1 cellular context compared by ENCODE assay signal in the genomic region with DNA sequence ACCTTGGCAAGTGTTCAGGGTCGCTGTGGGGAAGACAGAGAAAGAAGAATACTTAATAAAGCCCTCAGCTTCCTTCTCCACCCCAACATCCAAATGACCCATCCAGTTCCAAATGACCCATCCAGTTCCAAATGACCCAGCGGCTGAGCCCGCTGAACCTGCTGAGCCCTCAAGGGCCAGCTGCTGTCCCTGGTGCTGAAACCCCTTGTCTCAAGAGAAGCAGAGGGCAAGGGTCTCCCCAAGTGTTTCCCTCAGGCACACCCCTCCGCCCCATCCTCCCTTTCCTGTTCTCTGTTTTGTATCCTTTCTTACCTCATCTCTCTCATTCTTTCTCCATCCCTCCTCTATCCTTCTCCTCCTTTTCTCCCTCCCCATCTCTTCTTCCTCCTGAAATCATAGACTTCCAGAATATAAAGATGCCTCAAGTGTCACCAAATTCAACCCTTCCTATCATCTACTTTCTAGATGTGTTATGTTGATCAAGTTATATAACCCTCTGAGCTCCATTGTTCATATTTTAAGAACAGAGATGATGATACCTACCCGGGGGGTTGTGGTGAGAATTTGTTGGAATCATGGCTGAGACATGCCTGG.
TF ChIP-seq lines count a peak whose summit lies in the region.

No MANE protein-coding gene starts in this region.

TF ChIP-seq in K562, 482 proteins besides CTCF, POLR2A, EP300 and RAD21 (continued from another document and continues in another):
- TF ChIP-seq TOE1 (IDR thresholded peaks at IDR 0.05; ENCODE audit: borderline replicate concordance), result no peak
- TF ChIP-seq TOE1 (CRISPR knock-in tag; IDR thresholded peaks at IDR 0.05; ENCODE audit: borderline replicate concordance, low read depth), result no peak
- TF ChIP-seq, protein P1, sequence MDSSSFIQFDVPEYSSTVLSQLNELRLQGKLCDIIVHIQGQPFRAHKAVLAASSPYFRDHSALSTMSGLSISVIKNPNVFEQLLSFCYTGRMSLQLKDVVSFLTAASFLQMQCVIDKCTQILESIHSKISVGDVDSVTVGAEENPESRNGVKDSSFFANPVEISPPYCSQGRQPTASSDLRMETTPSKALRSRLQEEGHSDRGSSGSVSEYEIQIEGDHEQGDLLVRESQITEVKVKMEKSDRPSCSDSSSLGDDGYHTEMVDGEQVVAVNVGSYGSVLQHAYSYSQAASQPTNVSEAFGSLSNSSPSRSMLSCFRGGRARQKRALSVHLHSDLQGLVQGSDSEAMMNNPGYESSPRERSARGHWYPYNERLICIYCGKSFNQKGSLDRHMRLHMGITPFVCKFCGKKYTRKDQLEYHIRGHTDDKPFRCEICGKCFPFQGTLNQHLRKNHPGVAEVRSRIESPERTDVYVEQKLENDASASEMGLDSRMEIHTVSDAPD (CRISPR knock-in tag; IDR thresholded peaks at IDR 0.05), result no peak
- no peak for TF ChIP-seq KAT7 (CRISPR knock-in tag; IDR thresholded peaks at IDR 0.05; ENCODE audit: borderline replicate concordance)
- no peak for TF ChIP-seq ZNF696 (CRISPR knock-in tag; conservative IDR thresholded peaks at IDR 0.05)
- TF ChIP-seq TBL1XR1 (IDR thresholded peaks at IDR 0.05; ENCODE audit: low read length in 2 of 2), result no peak
- TF ChIP-seq ZNF507 (tag; conservative IDR thresholded peaks at IDR 0.05), result no peak
- TF ChIP-seq, protein P2, sequence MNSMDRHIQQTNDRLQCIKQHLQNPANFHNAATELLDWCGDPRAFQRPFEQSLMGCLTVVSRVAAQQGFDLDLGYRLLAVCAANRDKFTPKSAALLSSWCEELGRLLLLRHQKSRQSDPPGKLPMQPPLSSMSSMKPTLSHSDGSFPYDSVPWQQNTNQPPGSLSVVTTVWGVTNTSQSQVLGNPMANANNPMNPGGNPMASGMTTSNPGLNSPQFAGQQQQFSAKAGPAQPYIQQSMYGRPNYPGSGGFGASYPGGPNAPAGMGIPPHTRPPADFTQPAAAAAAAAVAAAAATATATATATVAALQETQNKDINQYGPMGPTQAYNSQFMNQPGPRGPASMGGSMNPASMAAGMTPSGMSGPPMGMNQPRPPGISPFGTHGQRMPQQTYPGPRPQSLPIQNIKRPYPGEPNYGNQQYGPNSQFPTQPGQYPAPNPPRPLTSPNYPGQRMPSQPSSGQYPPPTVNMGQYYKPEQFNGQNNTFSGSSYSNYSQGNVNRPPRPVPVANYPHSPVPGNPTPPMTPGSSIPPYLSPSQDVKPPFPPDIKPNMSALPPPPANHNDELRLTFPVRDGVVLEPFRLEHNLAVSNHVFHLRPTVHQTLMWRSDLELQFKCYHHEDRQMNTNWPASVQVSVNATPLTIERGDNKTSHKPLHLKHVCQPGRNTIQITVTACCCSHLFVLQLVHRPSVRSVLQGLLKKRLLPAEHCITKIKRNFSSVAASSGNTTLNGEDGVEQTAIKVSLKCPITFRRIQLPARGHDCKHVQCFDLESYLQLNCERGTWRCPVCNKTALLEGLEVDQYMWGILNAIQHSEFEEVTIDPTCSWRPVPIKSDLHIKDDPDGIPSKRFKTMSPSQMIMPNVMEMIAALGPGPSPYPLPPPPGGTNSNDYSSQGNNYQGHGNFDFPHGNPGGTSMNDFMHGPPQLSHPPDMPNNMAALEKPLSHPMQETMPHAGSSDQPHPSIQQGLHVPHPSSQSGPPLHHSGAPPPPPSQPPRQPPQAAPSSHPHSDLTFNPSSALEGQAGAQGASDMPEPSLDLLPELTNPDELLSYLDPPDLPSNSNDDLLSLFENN (IDR thresholded peaks at IDR 0.05; ENCODE audit: low read depth in 2 of 2, low read length in 2 of 2), result no peak
- TF ChIP-seq LARP7 (IDR thresholded peaks at IDR 0.05), result no peak
- TF ChIP-seq EHMT2 (IDR thresholded peaks at IDR 0.05), result peak; percentile 99
- peak; percentile 36; the same call in 1 of the 2 replicates for TF ChIP-seq ZBTB7A (IDR thresholded peaks at IDR 0.05; ENCODE audit: borderline replicate concordance, control insufficient read depth, low read depth, low read length)
- no peak for TF ChIP-seq MED1 (CRISPR knock-in tag; IDR thresholded peaks at IDR 0.05; ENCODE audit: borderline replicate concordance)
- no peak for TF ChIP-seq SMARCA5 (IDR thresholded peaks at IDR 0.05)
- TF ChIP-seq POLR2AphosphoS5 (IDR thresholded peaks at IDR 0.05; ENCODE audit: control insufficient read depth, insufficient read depth, low read depth, low read length), result no peak
- no peak for TF ChIP-seq ZBED1 (IDR thresholded peaks at IDR 0.05)
- TF ChIP-seq SAP30 (IDR thresholded peaks at IDR 0.05; ENCODE audit: borderline replicate concordance, insufficient read depth, low read depth, low read length, poor library complexity, severe bottlenecking), result no peak
- TF ChIP-seq, protein P3, sequence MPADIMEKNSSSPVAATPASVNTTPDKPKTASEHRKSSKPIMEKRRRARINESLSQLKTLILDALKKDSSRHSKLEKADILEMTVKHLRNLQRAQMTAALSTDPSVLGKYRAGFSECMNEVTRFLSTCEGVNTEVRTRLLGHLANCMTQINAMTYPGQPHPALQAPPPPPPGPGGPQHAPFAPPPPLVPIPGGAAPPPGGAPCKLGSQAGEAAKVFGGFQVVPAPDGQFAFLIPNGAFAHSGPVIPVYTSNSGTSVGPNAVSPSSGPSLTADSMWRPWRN (IDR thresholded peaks at IDR 0.05; ENCODE audit: low read depth), result no peak
- TF ChIP-seq, protein P4, sequence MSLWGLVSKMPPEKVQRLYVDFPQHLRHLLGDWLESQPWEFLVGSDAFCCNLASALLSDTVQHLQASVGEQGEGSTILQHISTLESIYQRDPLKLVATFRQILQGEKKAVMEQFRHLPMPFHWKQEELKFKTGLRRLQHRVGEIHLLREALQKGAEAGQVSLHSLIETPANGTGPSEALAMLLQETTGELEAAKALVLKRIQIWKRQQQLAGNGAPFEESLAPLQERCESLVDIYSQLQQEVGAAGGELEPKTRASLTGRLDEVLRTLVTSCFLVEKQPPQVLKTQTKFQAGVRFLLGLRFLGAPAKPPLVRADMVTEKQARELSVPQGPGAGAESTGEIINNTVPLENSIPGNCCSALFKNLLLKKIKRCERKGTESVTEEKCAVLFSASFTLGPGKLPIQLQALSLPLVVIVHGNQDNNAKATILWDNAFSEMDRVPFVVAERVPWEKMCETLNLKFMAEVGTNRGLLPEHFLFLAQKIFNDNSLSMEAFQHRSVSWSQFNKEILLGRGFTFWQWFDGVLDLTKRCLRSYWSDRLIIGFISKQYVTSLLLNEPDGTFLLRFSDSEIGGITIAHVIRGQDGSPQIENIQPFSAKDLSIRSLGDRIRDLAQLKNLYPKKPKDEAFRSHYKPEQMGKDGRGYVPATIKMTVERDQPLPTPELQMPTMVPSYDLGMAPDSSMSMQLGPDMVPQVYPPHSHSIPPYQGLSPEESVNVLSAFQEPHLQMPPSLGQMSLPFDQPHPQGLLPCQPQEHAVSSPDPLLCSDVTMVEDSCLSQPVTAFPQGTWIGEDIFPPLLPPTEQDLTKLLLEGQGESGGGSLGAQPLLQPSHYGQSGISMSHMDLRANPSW (CRISPR knock-in tag; IDR thresholded peaks at IDR 0.05), result no peak
- TF ChIP-seq, protein P5, sequence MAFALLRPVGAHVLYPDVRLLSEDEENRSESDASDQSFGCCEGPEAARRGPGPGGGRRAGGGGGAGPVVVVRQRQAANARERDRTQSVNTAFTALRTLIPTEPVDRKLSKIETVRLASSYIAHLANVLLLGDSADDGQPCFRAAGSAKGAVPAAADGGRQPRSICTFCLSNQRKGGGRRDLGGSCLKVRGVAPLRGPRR (CRISPR knock-in tag; IDR thresholded peaks at IDR 0.05), result no peak
- TF ChIP-seq FOXK2 (conservative IDR thresholded peaks at IDR 0.05 in 1 of 2, IDR thresholded peaks at IDR 0.05 in 1 of 2; ENCODE audit: low read depth in 2 of 2), result no peak
- no peak for TF ChIP-seq HCFC1 (IDR thresholded peaks at IDR 0.05; ENCODE audit: low read depth, low read length)
- no peak for TF ChIP-seq IFI16 (CRISPR knock-in tag; IDR thresholded peaks at IDR 0.05)
- TF ChIP-seq, protein P6, sequence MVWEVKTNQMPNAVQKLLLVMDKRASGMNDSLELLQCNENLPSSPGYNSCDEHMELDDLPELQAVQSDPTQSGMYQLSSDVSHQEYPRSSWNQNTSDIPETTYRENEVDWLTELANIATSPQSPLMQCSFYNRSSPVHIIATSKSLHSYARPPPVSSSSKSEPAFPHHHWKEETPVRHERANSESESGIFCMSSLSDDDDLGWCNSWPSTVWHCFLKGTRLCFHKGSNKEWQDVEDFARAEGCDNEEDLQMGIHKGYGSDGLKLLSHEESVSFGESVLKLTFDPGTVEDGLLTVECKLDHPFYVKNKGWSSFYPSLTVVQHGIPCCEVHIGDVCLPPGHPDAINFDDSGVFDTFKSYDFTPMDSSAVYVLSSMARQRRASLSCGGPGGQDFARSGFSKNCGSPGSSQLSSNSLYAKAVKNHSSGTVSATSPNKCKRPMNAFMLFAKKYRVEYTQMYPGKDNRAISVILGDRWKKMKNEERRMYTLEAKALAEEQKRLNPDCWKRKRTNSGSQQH (CRISPR knock-in tag; IDR thresholded peaks at IDR 0.05), result no peak
- no peak for TF ChIP-seq ZC3H4 (CRISPR knock-in tag; IDR thresholded peaks at IDR 0.05; ENCODE audit: borderline replicate concordance)
- TF ChIP-seq ETV6 (IDR thresholded peaks at IDR 0.05; ENCODE audit: borderline replicate concordance in 1 of 2, low read depth in 2 of 2, low read length in 1 of 2), result no peak
- TF ChIP-seq ETV6 (CRISPR knock-in tag; IDR thresholded peaks at IDR 0.05; ENCODE audit: borderline replicate concordance), result no peak
- TF ChIP-seq, protein P7, sequence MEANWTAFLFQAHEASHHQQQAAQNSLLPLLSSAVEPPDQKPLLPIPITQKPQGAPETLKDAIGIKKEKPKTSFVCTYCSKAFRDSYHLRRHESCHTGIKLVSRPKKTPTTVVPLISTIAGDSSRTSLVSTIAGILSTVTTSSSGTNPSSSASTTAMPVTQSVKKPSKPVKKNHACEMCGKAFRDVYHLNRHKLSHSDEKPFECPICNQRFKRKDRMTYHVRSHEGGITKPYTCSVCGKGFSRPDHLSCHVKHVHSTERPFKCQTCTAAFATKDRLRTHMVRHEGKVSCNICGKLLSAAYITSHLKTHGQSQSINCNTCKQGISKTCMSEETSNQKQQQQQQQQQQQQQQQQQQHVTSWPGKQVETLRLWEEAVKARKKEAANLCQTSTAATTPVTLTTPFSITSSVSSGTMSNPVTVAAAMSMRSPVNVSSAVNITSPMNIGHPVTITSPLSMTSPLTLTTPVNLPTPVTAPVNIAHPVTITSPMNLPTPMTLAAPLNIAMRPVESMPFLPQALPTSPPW (CRISPR knock-in tag; IDR thresholded peaks at IDR 0.05), result no peak
- no peak for TF ChIP-seq ZNF24 (IDR thresholded peaks at IDR 0.05)
- no peak for TF ChIP-seq E2F3 (CRISPR knock-in tag; IDR thresholded peaks at IDR 0.05)
- peak in 1 of 2 experiments; percentile 40; a peak in 1 of 4 replicates for TF ChIP-seq SRF (CRISPR knock-in tag; IDR thresholded peaks at IDR 0.05)
- no peak for TF ChIP-seq ZC3H11A (IDR thresholded peaks at IDR 0.05; ENCODE audit: low read depth, low read length)
- TF ChIP-seq MAZ (CRISPR knock-in tag; conservative IDR thresholded peaks at IDR 0.05 in 1 of 2, IDR thresholded peaks at IDR 0.05 in 1 of 2), result 0 out of 4 replicates have a peak, but pooled peaks of 1 of the 2 experiments have one; percentile 40
- no peak for TF ChIP-seq IRF2 (CRISPR knock-in tag; IDR thresholded peaks at IDR 0.05)
- no peak for TF ChIP-seq FOXK1 (CRISPR knock-in tag; IDR thresholded peaks at IDR 0.05; ENCODE audit: borderline replicate concordance)
- TF ChIP-seq, protein P8, sequence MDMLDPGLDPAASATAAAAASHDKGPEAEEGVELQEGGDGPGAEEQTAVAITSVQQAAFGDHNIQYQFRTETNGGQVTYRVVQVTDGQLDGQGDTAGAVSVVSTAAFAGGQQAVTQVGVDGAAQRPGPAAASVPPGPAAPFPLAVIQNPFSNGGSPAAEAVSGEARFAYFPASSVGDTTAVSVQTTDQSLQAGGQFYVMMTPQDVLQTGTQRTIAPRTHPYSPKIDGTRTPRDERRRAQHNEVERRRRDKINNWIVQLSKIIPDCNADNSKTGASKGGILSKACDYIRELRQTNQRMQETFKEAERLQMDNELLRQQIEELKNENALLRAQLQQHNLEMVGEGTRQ (CRISPR knock-in tag; IDR thresholded peaks at IDR 0.05), result 0 out of 2 replicates have a peak, but pooled peaks have one; percentile 2
- TF ChIP-seq ARID1B (IDR thresholded peaks at IDR 0.05), result no peak
- TF ChIP-seq, protein P9, sequence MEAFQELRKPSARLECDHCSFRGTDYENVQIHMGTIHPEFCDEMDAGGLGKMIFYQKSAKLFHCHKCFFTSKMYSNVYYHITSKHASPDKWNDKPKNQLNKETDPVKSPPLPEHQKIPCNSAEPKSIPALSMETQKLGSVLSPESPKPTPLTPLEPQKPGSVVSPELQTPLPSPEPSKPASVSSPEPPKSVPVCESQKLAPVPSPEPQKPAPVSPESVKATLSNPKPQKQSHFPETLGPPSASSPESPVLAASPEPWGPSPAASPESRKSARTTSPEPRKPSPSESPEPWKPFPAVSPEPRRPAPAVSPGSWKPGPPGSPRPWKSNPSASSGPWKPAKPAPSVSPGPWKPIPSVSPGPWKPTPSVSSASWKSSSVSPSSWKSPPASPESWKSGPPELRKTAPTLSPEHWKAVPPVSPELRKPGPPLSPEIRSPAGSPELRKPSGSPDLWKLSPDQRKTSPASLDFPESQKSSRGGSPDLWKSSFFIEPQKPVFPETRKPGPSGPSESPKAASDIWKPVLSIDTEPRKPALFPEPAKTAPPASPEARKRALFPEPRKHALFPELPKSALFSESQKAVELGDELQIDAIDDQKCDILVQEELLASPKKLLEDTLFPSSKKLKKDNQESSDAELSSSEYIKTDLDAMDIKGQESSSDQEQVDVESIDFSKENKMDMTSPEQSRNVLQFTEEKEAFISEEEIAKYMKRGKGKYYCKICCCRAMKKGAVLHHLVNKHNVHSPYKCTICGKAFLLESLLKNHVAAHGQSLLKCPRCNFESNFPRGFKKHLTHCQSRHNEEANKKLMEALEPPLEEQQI (IDR thresholded peaks at IDR 0.05), result peak; percentile 48; the same call in 1 of the 2 replicates
- TF ChIP-seq SNRNP70 (optimal IDR thresholded peaks at IDR 0.05; ENCODE audit: low read depth, low read length), result no peak
- TF ChIP-seq, protein P10, sequence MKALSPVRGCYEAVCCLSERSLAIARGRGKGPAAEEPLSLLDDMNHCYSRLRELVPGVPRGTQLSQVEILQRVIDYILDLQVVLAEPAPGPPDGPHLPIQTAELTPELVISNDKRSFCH (CRISPR knock-in tag; IDR thresholded peaks at IDR 0.05), result no peak
- TF ChIP-seq, protein P10 (tag; IDR thresholded peaks at IDR 0.05), result no peak
- TF ChIP-seq RFX1 (IDR thresholded peaks at IDR 0.05), result no peak
- no peak for TF ChIP-seq ETS2 (tag; IDR thresholded peaks at IDR 0.05; ENCODE audit: borderline replicate concordance, poor library complexity, severe bottlenecking)
- TF ChIP-seq PTTG1 (tag; IDR thresholded peaks at IDR 0.05; ENCODE audit: low read depth), result peak; percentile 15; the same call in 1 of the 2 replicates
- TF ChIP-seq TAL1 (IDR thresholded peaks at IDR 0.05), result no peak
- TF ChIP-seq ZNF766 (CRISPR knock-in tag; conservative IDR thresholded peaks at IDR 0.05), result 0 out of 2 replicates have a peak, but pooled peaks have one; percentile 41
- TF ChIP-seq KLF10 (CRISPR knock-in tag; IDR thresholded peaks at IDR 0.05), result no peak
- no peak for TF ChIP-seq MXI1 (IDR thresholded peaks at IDR 0.05; ENCODE audit: low read depth, low read length)
- TF ChIP-seq ZKSCAN3 (CRISPR knock-in tag; IDR thresholded peaks at IDR 0.05), result no peak
